In genomic region chr9:114363424-114363823, GRCh38 we compare ENCODE assay signal across 2 cellular contexts.
TF ChIP-seq lines count a peak whose summit lies in the region.

No MANE protein-coding gene starts in this region.

TF ChIP-seq in IMR-90, 13 proteins besides CTCF, POLR2A, EP300 and RAD21:
- TF ChIP-seq BHLHE40 (IDR thresholded peaks at IDR 0.05; ENCODE audit: low read depth, low read length) (no peak), SMC3 (IDR thresholded peaks at IDR 0.05; ENCODE audit: low read depth, low read length) (no peak), FOS (IDR thresholded peaks at IDR 0.05; ENCODE audit: low read depth, low read length) (no peak), NFE2L2 (IDR thresholded peaks at IDR 0.05; ENCODE audit: low read depth, low read length) (no peak), RFX5 (IDR thresholded peaks at IDR 0.05; ENCODE audit: low read depth, low read length) (no peak), MAZ (IDR thresholded peaks at IDR 0.05; ENCODE audit: borderline replicate concordance, low read depth, low read length) (no peak), CEBPB (IDR thresholded peaks at IDR 0.05; ENCODE audit: low read depth, low read length) (no peak)
- TF ChIP-seq, protein P1, sequence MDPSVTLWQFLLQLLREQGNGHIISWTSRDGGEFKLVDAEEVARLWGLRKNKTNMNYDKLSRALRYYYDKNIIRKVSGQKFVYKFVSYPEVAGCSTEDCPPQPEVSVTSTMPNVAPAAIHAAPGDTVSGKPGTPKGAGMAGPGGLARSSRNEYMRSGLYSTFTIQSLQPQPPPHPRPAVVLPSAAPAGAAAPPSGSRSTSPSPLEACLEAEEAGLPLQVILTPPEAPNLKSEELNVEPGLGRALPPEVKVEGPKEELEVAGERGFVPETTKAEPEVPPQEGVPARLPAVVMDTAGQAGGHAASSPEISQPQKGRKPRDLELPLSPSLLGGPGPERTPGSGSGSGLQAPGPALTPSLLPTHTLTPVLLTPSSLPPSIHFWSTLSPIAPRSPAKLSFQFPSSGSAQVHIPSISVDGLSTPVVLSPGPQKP (IDR thresholded peaks at IDR 0.05; ENCODE audit: borderline replicate concordance, low read depth, low read length) = no peak
- TF ChIP-seq, protein P2, sequence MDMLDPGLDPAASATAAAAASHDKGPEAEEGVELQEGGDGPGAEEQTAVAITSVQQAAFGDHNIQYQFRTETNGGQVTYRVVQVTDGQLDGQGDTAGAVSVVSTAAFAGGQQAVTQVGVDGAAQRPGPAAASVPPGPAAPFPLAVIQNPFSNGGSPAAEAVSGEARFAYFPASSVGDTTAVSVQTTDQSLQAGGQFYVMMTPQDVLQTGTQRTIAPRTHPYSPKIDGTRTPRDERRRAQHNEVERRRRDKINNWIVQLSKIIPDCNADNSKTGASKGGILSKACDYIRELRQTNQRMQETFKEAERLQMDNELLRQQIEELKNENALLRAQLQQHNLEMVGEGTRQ (IDR thresholded peaks at IDR 0.05; ENCODE audit: low read depth, low read length) = no peak

TF ChIP-seq in HEK293T, 16 proteins besides CTCF, POLR2A, EP300 and RAD21:
- TF ChIP-seq PKNOX1 (IDR thresholded peaks at IDR 0.05) (no peak), FOXA1 (IDR thresholded peaks at IDR 0.05) (no peak), ARNT (IDR thresholded peaks at IDR 0.05) (no peak), FOXK2 (IDR thresholded peaks at IDR 0.05) (no peak), ZNF384 (IDR thresholded peaks at IDR 0.05) (no peak), L3MBTL2 (conservative IDR thresholded peaks at IDR 0.05) (no peak)
